29 cellular contexts compared by ENCODE assay signal in genomic region chr11:34232810-34233209, GRCh38.
"Had no signal": no experiment of that assay in that cellular context is flagged by ENCODE, and none has a peak within 500 bp of the region (broad histone marks: within the 10 kb centered on the region; RNA-seq: fewer than 3 reads in every experiment).

No MANE protein-coding gene starts in this region.

- H3K4me3 ChIP-seq: SK-N-MC had no signal

- H3K27me3 Mint-ChIP-seq: activated naive CD4-positive, alpha-beta T cell treated with anti-CD3 and anti-CD28 coated beads, Interleukin-2, amount 50 U/mL, for 24 hours; brain had no signal

- FAIRE-seq: astrocyte, TTC549 had no signal

- H3K27ac ChIP-seq: SK-N-MC had no signal

- H3K9me3 Mint-ChIP-seq: activated CD4-positive, alpha-beta memory T cell treated with anti-CD3 and anti-CD28 coated beads for 36 hours; activated CD4-positive, alpha-beta T cell treated with anti-CD3 and anti-CD28 coated beads, Interleukin-2, amount 10 ng/mL, durations not matched to agents 7 days and 5 days; activated naive CD4-positive, alpha-beta T cell treated with anti-CD3 and anti-CD28 coated beads, Interleukin-2, amount 50 U/mL, for 24 hours; activated T-cell treated with anti-CD3 and anti-CD28 coated beads, Interleukin-2, amount 50 U/mL, for 72 hours; brain; central memory CD8-positive, alpha-beta T cell; T-cell had no signal

- H3K36me3 Mint-ChIP-seq: activated CD4-positive, alpha-beta memory T cell treated with anti-CD3 and anti-CD28 coated beads for 36 hours; activated naive CD4-positive, alpha-beta T cell treated with anti-CD3 and anti-CD28 coated beads, Interleukin-2, amount 50 U/mL, for 24 hours; brain; T-cell had no signal

- H3K4me3 Mint-ChIP-seq: activated CD4-positive, alpha-beta memory T cell treated with anti-CD3 and anti-CD28 coated beads for 36 hours; activated CD4-positive, alpha-beta T cell treated with anti-CD3 and anti-CD28 coated beads, Interleukin-2, amount 10 ng/mL, durations not matched to agents 7 days and 5 days; brain; central memory CD8-positive, alpha-beta T cell; T-cell had no signal

- H3K27ac Mint-ChIP-seq: activated CD4-positive, alpha-beta memory T cell treated with anti-CD3 and anti-CD28 coated beads for 36 hours; activated CD4-positive, alpha-beta T cell treated with anti-CD3 and anti-CD28 coated beads, Interleukin-2, amount 10 ng/mL, durations not matched to agents 7 days and 5 days; activated naive CD4-positive, alpha-beta T cell treated with anti-CD3 and anti-CD28 coated beads, Interleukin-2, amount 50 U/mL, for 24 hours; activated T-cell treated with anti-CD3 and anti-CD28 coated beads, Interleukin-2, amount 50 U/mL, for 72 hours; brain; T-cell had no signal

- ATAC-seq: activated T-cell treated with anti-CD3 and anti-CD28 coated beads, Interleukin-2, amount 50 U/mL, for 72 hours; Panc1; Right ventricle myocardium inferior; T-cell had no signal

- DNase-seq: activated CD4-positive, alpha-beta memory T cell treated with anti-CD3 and anti-CD28 coated beads for 36 hours; activated CD4-positive, alpha-beta T cell treated with anti-CD3 and anti-CD28 coated beads, Interleukin-2, amount 10 ng/mL, durations not matched to agents 7 days and 5 days; activated CD4-positive, CD25-positive, alpha-beta regulatory T cell; activated CD8-positive, alpha-beta memory T cell treated with anti-CD3 and anti-CD28 coated beads, Interleukin-2, amount 50 U/mL, for 4 hours; activated T-cell treated with anti-CD3 and anti-CD28 coated beads, Interleukin-2, amount 50 U/mL, for 72 hours; amygdala; Karpas-422; MM.1S; NCI-H1105; NCI-H1436; NCI-H1694 treated with DMSO at 0.1 percent for 48 hours; NCI-H2029 treated with DMSO at 0.1 percent for 48 hours; NCI-H345; NCI-H510A; NCI-H526 treated with DMSO at 0.1 percent for 48 hours; NCI-H82; OCI-M1; RPMI8226; T-cell; T-helper 2 cell; T1000 had no signal
